8 cellular contexts compared by ENCODE assay signal in genomic region chr3:179068779-179069530, GRCh38. TPM values are rescaled to one million over a fixed set of nuclear protein-coding genes. Genes with fewer than 3 reads are reported as not detected.
DNase-seq lines count a peak whose midpoint lies in the region; ATAC-seq and TF ChIP-seq lines count a peak whose summit lies in the region.

No MANE protein-coding gene starts in this region.

- peaks cover 38% of the 10 kb centered on the region for H3K4me1 Mint-ChIP-seq in activated naive CD4-positive, alpha-beta T cell treated with anti-CD3 and anti-CD28 coated beads for 36 hours (ENCODE audit: low read depth)

- H3K4me1 ChIP-seq in lower lobe of right lung = peaks cover 8% of the 10 kb centered on the region

- intact Hi-C loops in activated naive CD4-positive, alpha-beta T cell treated with anti-CD3 and anti-CD28 coated beads for 36 hours (cut with micrococcal nuclease) = loop anchor here (1.0 kb wide), 1 partner anchor 247 kb away; no protein-coding TSS in a partner anchor
- intact Hi-C loops in lower lobe of right lung (cut with DNase I) = no loop called here

- peaks cover 16% of the 10 kb centered on the region for H3K36me3 ChIP-seq in lower lobe of right lung

- H3K27ac Mint-ChIP-seq in activated naive CD4-positive, alpha-beta T cell treated with anti-CD3 and anti-CD28 coated beads for 36 hours = peak overlapping the region; percentile 20

- H3K4me3 Mint-ChIP-seq in activated naive CD4-positive, alpha-beta T cell treated with anti-CD3 and anti-CD28 coated beads for 36 hours = peak overlapping the region; percentile 48

- no peaks in the 10 kb centered on the region for H3K9me3 Mint-ChIP-seq in activated naive CD4-positive, alpha-beta T cell treated with anti-CD3 and anti-CD28 coated beads for 36 hours

- TF ChIP-seq CTCF in lower lobe of right lung (IDR thresholded peaks at IDR 0.05) = no peak

- ATAC-seq in lower lobe of right lung (no peak), HG03039 (IDR thresholded peaks at IDR 0.05; ENCODE audit: unreplicated experiment) (no peak), HG02623 (IDR thresholded peaks at IDR 0.05; ENCODE audit: unreplicated experiment) (no peak)

- CTCF ChIA-PET in activated naive CD4-positive, alpha-beta T cell treated with anti-CD3 and anti-CD28 coated beads for 36 hours (lab: Charles Lee) = interaction anchor here (0.6 to 6.3 kb wide), 10 partner anchors 8 to 253 kb away, joined by 3 to 44 read pairs (median 4); no protein-coding TSS in a partner anchor

- H3K36me3 Mint-ChIP-seq in activated naive CD4-positive, alpha-beta T cell treated with anti-CD3 and anti-CD28 coated beads for 36 hours (ENCODE audit: low read depth) = peaks cover 23% of the 10 kb centered on the region

- H3K27me3 Mint-ChIP-seq in activated naive CD4-positive, alpha-beta T cell treated with anti-CD3 and anti-CD28 coated beads for 36 hours (ENCODE audit: low read depth) = no peaks in the 10 kb centered on the region

- no peaks in the 10 kb centered on the region for H3K27me3 ChIP-seq in lower lobe of right lung (ENCODE audit: low read depth)

- H3K27ac ChIP-seq in lower lobe of right lung = no peak overlapping the region

- DNase-seq in activated T-cell treated with anti-CD3 and anti-CD28 coated beads for 1 hour (ENCODE audit: low read depth) (peak; percentile 18), NCI-H69 (lab: John Stamatoyannopoulos, UW) (peak; percentile 72), lower lobe of right lung (no peak), GOT3 (lab: John Stamatoyannopoulos, UW) (no peak)
- no peak for DNase-seq in activated T-cell treated with anti-CD3 and anti-CD28 coated beads, Interleukin-2, amount 50 U/mL, for 1 hour
- peak; percentile 67 for DNase-seq in activated naive CD4-positive, alpha-beta T cell treated with anti-CD3 and anti-CD28 coated beads for 36 hours

- H3K4me3 ChIP-seq in lower lobe of right lung = peak overlapping the region; percentile 1

- H3K9me3 ChIP-seq in lower lobe of right lung = no peaks in the 10 kb centered on the region

RNA-seq across cellular contexts. Expression of gene ZMAT3, which starts 2.7 kb away (rescaled TPM):
- 10 to 100 TPM; 26.9 to 28.3 TPM for total RNA-seq in activated naive CD4-positive, alpha-beta T cell treated with anti-CD3 and anti-CD28 coated beads for 36 hours
- total RNA-seq in lower lobe of right lung = 20.6 TPM

Comparison
In these comparisons a context has a peak if more than half of its experiments do, and no peak if none do; other contexts are left out.
1. DNase-seq: peak in activated T-cell treated with anti-CD3 and anti-CD28 coated beads for 1 hour (single experiment), NCI-H69 (single experiment) and activated naive CD4-positive, alpha-beta T cell treated with anti-CD3 and anti-CD28 coated beads for 36 hours (single experiment); none in activated T-cell treated with anti-CD3 and anti-CD28 coated beads, Interleukin-2, amount 50 U/mL, for 1 hour (single experiment), lower lobe of right lung (single experiment) and GOT3 (single experiment).